14 cellular contexts compared by ENCODE assay signal in the genomic region with DNA sequence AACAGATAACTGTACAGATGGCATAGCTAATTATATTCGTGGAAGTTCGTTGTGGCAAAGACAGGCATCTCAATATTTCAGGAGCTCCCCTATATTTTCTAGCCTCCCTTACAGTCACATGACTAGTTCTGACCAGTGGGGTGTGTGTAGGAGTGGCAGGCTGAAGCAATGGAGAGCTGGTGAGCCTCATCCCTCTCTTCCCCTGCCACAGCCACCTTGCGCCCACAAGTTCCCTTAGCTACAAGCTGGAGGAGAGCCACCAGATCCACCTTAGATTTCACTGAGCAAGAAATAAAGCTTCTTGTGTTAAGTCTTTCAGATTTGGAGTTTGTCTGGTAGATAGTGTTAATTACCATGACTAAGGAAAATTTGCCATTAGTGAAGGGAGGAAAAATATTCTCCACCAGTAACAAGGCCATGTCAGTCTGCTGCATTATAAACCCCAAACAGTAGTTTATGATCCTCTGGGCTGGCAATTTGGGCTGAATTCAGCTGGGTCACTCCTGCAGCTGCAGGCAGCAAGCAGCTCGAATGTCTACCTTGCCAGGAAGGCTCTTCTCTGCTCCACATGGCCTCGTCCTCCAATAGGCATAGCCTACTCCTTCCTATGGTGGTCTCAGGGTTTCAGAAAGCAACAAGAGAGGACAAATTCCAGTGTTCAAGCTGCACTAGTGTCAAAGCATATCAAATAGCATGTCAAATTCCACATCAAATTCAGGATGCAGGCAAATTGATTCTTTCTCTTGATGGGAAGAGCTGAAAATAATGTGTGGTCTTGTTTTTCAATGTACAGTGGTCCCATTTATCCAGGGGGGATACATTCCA. TPM values are rescaled to one million over a fixed set of nuclear protein-coding genes. Genes with fewer than 3 reads are reported as not detected.
DNase-seq lines count a peak whose midpoint lies in the region; ATAC-seq and TF ChIP-seq lines count a peak whose summit lies in the region.
"Had no signal": no experiment of that assay in that cellular context is flagged by ENCODE, and none has a peak within 500 bp of the region (broad histone marks: within the 10 kb centered on the region; RNA-seq: fewer than 3 reads in every experiment).

No MANE protein-coding gene starts in this region.

- POLR2A ChIA-PET in activated CD8-positive, alpha-beta T cell treated with anti-CD3 and anti-CD28 coated beads for 36 hours (lab: Charles Lee): interaction anchor here (1.4 to 2.1 kb wide), 3 partner anchors 10 to 20 kb away, joined by 4 to 8 read pairs (median 4); partner anchors contain the start of gene TRIB3
- POLR2A ChIA-PET in activated CD8-positive, alpha-beta T cell treated with anti-CD3 and anti-CD28 coated beads, Interleukin-2, amount 10 ng/mL, durations not matched to agents 7 days and 5 days (lab: Charles Lee): interaction anchor here (0.8 to 1.2 kb wide), 2 partner anchors 18 to 135 kb away, joined by 3 to 5 read pairs; no protein-coding TSS in a partner anchor

- H3K27ac ChIP-seq in OCI-LY1 (ENCODE audit: low read depth, low read length, poor library complexity, severe bottlenecking) (peak overlapping the region; percentile 8), dorsolateral prefrontal cortex (peak overlapping the region in 40 of 59 donors; percentile 0 to 81 (median 45))
- H3K27ac ChIP-seq: sigmoid colon had no signal

- no peak overlapping the region for H3K4me3 Mint-ChIP-seq in activated CD8-positive, alpha-beta T cell treated with anti-CD3 and anti-CD28 coated beads for 36 hours
- no peak overlapping the region for H3K4me3 Mint-ChIP-seq in activated CD8-positive, alpha-beta T cell treated with anti-CD3 and anti-CD28 coated beads, Interleukin-2, amount 10 ng/mL, durations not matched to agents 7 days and 5 days
- H3K4me3 Mint-ChIP-seq: activated CD4-positive, alpha-beta T cell treated with anti-CD3 and anti-CD28 coated beads, Interleukin-2, amount 10 ng/mL, durations not matched to agents 24 days and 14 days; activated naive CD4-positive, alpha-beta T cell treated with anti-CD3 and anti-CD28 coated beads, Interleukin-2, amount 10 ng/mL, durations not matched to agents 7 days and 5 days; B cell; mesothelial cell of epicardium had no signal

- H3K4me1 ChIP-seq in OCI-LY1 (ENCODE audit: insufficient read depth, low read length, severe bottlenecking): peaks cover 20% of the 10 kb centered on the region
- H3K4me1 ChIP-seq: sigmoid colon had no signal

- H3K36me3 ChIP-seq in OCI-LY1 (ENCODE audit: insufficient read depth, low read length): peaks cover 24% of the 10 kb centered on the region

- peaks cover 22% of the 10 kb centered on the region for H3K4me1 Mint-ChIP-seq in activated CD8-positive, alpha-beta T cell treated with anti-CD3 and anti-CD28 coated beads for 36 hours (ENCODE audit: low read depth)
- H3K4me1 Mint-ChIP-seq in activated CD8-positive, alpha-beta T cell treated with anti-CD3 and anti-CD28 coated beads, Interleukin-2, amount 10 ng/mL, durations not matched to agents 7 days and 5 days (ENCODE audit: low read depth): peaks cover 24% of the 10 kb centered on the region

- no peak for TF ChIP-seq CTCF in activated CD8-positive, alpha-beta T cell treated with anti-CD3 and anti-CD28 coated beads for 36 hours (IDR thresholded peaks at IDR 0.05)
- no peak for TF ChIP-seq CTCF in OCI-LY1 (IDR thresholded peaks at IDR 0.05; ENCODE audit: low read length)
- TF ChIP-seq CTCF in dorsolateral prefrontal cortex (IDR thresholded peaks at IDR 0.05 in 54 of 56, conservative IDR thresholded peaks at IDR 0.05 in 2 of 56; ENCODE audit: low read depth in 1 of 56, partially characterized antibody in 56 of 56): no peak

- H3K9me3 Mint-ChIP-seq in activated CD8-positive, alpha-beta T cell treated with anti-CD3 and anti-CD28 coated beads for 36 hours: peaks cover 4% of the 10 kb centered on the region
- no peaks in the 10 kb centered on the region for H3K9me3 Mint-ChIP-seq in activated CD8-positive, alpha-beta T cell treated with anti-CD3 and anti-CD28 coated beads, Interleukin-2, amount 10 ng/mL, durations not matched to agents 7 days and 5 days (ENCODE audit: insufficient read depth)
- H3K9me3 Mint-ChIP-seq: activated CD4-positive, alpha-beta T cell treated with anti-CD3 and anti-CD28 coated beads, Interleukin-2, amount 10 ng/mL, durations not matched to agents 24 days and 14 days had no signal

- no peak overlapping the region for H2AFZ ChIP-seq in OCI-LY1 (ENCODE audit: low read length)

- no peak for DNase-seq in activated CD8-positive, alpha-beta T cell treated with anti-CD3 and anti-CD28 coated beads for 36 hours
- DNase-seq in activated CD8-positive, alpha-beta T cell treated with anti-CD3 and anti-CD28 coated beads, Interleukin-2, amount 10 ng/mL, durations not matched to agents 7 days and 5 days: no peak
- DNase-seq in dorsolateral prefrontal cortex (peak in 3 of 10 donors; percentile 35 to 55 (median 49)), superior temporal gyrus (ENCODE audit: extremely low spot score) (peak; percentile 56), EL (no peak)
- DNase-seq: activated CD4-positive, alpha-beta T cell treated with anti-CD3 and anti-CD28 coated beads, Interleukin-2, amount 10 ng/mL, durations not matched to agents 24 days and 14 days; activated naive CD4-positive, alpha-beta T cell treated with anti-CD3 and anti-CD28 coated beads, Interleukin-2, amount 10 ng/mL, durations not matched to agents 7 days and 5 days; NCI-H1436 treated with DMSO at 0.1 percent for 48 hours; sigmoid colon had no signal

- peak overlapping the region; percentile 43 for H3K27ac Mint-ChIP-seq in activated CD8-positive, alpha-beta T cell treated with anti-CD3 and anti-CD28 coated beads for 36 hours
- no peak overlapping the region for H3K27ac Mint-ChIP-seq in activated CD8-positive, alpha-beta T cell treated with anti-CD3 and anti-CD28 coated beads, Interleukin-2, amount 10 ng/mL, durations not matched to agents 7 days and 5 days
- H3K27ac Mint-ChIP-seq: activated CD4-positive, alpha-beta T cell treated with anti-CD3 and anti-CD28 coated beads, Interleukin-2, amount 10 ng/mL, durations not matched to agents 24 days and 14 days; activated naive CD4-positive, alpha-beta T cell treated with anti-CD3 and anti-CD28 coated beads, Interleukin-2, amount 10 ng/mL, durations not matched to agents 7 days and 5 days; B cell; mesothelial cell of epicardium had no signal

- H3K9ac ChIP-seq in OCI-LY1 (ENCODE audit: low read length): no peak overlapping the region; the same call in 1 of the 2 replicates

- H3K27me3 ChIP-seq in OCI-LY1 (ENCODE audit: insufficient read depth, low read length) (no peaks in the 10 kb centered on the region), dorsolateral prefrontal cortex (no peaks in the 10 kb centered on the region)
- H3K27me3 ChIP-seq: sigmoid colon had no signal

- H3K36me3 Mint-ChIP-seq in activated CD8-positive, alpha-beta T cell treated with anti-CD3 and anti-CD28 coated beads for 36 hours (ENCODE audit: low read depth): peaks cover 18% of the 10 kb centered on the region
- peaks cover 32% of the 10 kb centered on the region for H3K36me3 Mint-ChIP-seq in activated CD8-positive, alpha-beta T cell treated with anti-CD3 and anti-CD28 coated beads, Interleukin-2, amount 10 ng/mL, durations not matched to agents 7 days and 5 days (ENCODE audit: low read depth)

- H3K9me2 ChIP-seq in OCI-LY1 (ENCODE audit: low read depth, low read length): no peaks in the 10 kb centered on the region

- no peaks in the 10 kb centered on the region for H3K9me3 ChIP-seq in OCI-LY1 (ENCODE audit: low read length)
- H3K9me3 ChIP-seq: sigmoid colon had no signal

- intact Hi-C loops in activated CD8-positive, alpha-beta T cell treated with anti-CD3 and anti-CD28 coated beads for 36 hours (cut with micrococcal nuclease): no loop called here
- intact Hi-C loops in dorsolateral prefrontal cortex (cut with DNase I): no loop called here

- H3K27me3 Mint-ChIP-seq in activated CD8-positive, alpha-beta T cell treated with anti-CD3 and anti-CD28 coated beads for 36 hours: no peaks in the 10 kb centered on the region
- no peaks in the 10 kb centered on the region for H3K27me3 Mint-ChIP-seq in activated CD8-positive, alpha-beta T cell treated with anti-CD3 and anti-CD28 coated beads, Interleukin-2, amount 10 ng/mL, durations not matched to agents 7 days and 5 days (ENCODE audit: low read depth)
- H3K27me3 Mint-ChIP-seq: activated CD4-positive, alpha-beta T cell treated with anti-CD3 and anti-CD28 coated beads, Interleukin-2, amount 10 ng/mL, durations not matched to agents 24 days and 14 days; activated naive CD4-positive, alpha-beta T cell treated with anti-CD3 and anti-CD28 coated beads, Interleukin-2, amount 10 ng/mL, durations not matched to agents 7 days and 5 days; B cell had no signal

- ATAC-seq in activated CD8-positive, alpha-beta T cell treated with anti-CD3 and anti-CD28 coated beads for 36 hours: no peak
- no peak for ATAC-seq in activated CD8-positive, alpha-beta T cell treated with anti-CD3 and anti-CD28 coated beads, Interleukin-2, amount 10 ng/mL, durations not matched to agents 7 days and 5 days
- ATAC-seq in HG03139 (IDR thresholded peaks at IDR 0.05; ENCODE audit: unreplicated experiment) (no peak), GM21576 (IDR thresholded peaks at IDR 0.05; ENCODE audit: unreplicated experiment) (no peak)

- H3F3A ChIP-seq in OCI-LY1 (ENCODE audit: insufficient read depth, low read length): no peaks in the 10 kb centered on the region

- no peaks in the 10 kb centered on the region for H4K20me1 ChIP-seq in OCI-LY1 (ENCODE audit: insufficient read depth, low read length)

- H3K4me3 ChIP-seq in OCI-LY1 (ENCODE audit: low read depth, low read length, poor library complexity, severe bottlenecking) (no peak overlapping the region), dorsolateral prefrontal cortex (peak overlapping the region in 3 of 59 donors; percentile 1 to 13 (median 7))
- H3K4me3 ChIP-seq: sigmoid colon had no signal

- CTCF ChIA-PET in activated CD8-positive, alpha-beta T cell treated with anti-CD3 and anti-CD28 coated beads for 36 hours (lab: Charles Lee): interaction anchor here (0.7 to 2.4 kb wide), 6 partner anchors 10 to 247 kb away, joined by 3 to 6 read pairs (median 3); no protein-coding TSS in a partner anchor
- CTCF ChIA-PET in activated CD8-positive, alpha-beta T cell treated with anti-CD3 and anti-CD28 coated beads, Interleukin-2, amount 10 ng/mL, durations not matched to agents 7 days and 5 days (lab: Charles Lee): interaction anchor here (0.9 to 1.2 kb wide), 5 partner anchors 10 to 45 kb away, joined by 3 read pairs; no protein-coding TSS in a partner anchor

- H3K79me2 ChIP-seq in OCI-LY1 (ENCODE audit: insufficient read depth, low read length): no peaks in the 10 kb centered on the region

- H3K4me2 ChIP-seq in OCI-LY1 (ENCODE audit: low read length): no peak overlapping the region

RNA-seq across cellular contexts. Expression of gene RBCK1, which starts 7.4 kb away (rescaled TPM):
- total RNA-seq in activated CD8-positive, alpha-beta T cell treated with anti-CD3 and anti-CD28 coated beads for 36 hours: 100 to 1,000 TPM; 122 to 130 TPM
- 100 to 1,000 TPM; 135 to 149 TPM for total RNA-seq in activated CD8-positive, alpha-beta T cell treated with anti-CD3 and anti-CD28 coated beads, Interleukin-2, amount 10 ng/mL, durations not matched to agents 7 days and 5 days
- 10 to 100 TPM; 36.6 to 92.7 (median 62.0) TPM for total RNA-seq in dorsolateral prefrontal cortex

RNA-seq across cellular contexts. Expression of gene TRIB3, which starts 20.1 kb away (rescaled TPM):
- 10 to 100 TPM; 59.5 to 62.5 TPM for total RNA-seq in activated CD8-positive, alpha-beta T cell treated with anti-CD3 and anti-CD28 coated beads for 36 hours
- total RNA-seq in activated CD8-positive, alpha-beta T cell treated with anti-CD3 and anti-CD28 coated beads, Interleukin-2, amount 10 ng/mL, durations not matched to agents 7 days and 5 days: 10 to 100 TPM; 32.6 to 32.8 TPM
- 1 to 10 TPM in 119 of 120 experiments, under 1 TPM in 1; 0.77 to 7.6 (median 3.4) TPM for total RNA-seq in dorsolateral prefrontal cortex

RNA-seq across cellular contexts. Expression of gene NRSN2, which starts 53.8 kb away (rescaled TPM):
- 1 to 10 TPM; 8.0 to 8.7 TPM for total RNA-seq in activated CD8-positive, alpha-beta T cell treated with anti-CD3 and anti-CD28 coated beads for 36 hours
- total RNA-seq in activated CD8-positive, alpha-beta T cell treated with anti-CD3 and anti-CD28 coated beads, Interleukin-2, amount 10 ng/mL, durations not matched to agents 7 days and 5 days: 1 to 10 TPM; 1.4 to 2.4 TPM
- 100 to 1,000 TPM in 114 of 120 experiments, 10 to 100 TPM in 6; 80.4 to 268 (median 159) TPM for total RNA-seq in dorsolateral prefrontal cortex

Comparison
In these comparisons a context has a peak if more than half of its experiments do, and no peak if none do; other contexts are left out.
1. RNA of gene NRSN2, which starts 53.8 kb away (total RNA-seq): 80.4 to 268 TPM in dorsolateral prefrontal cortex; 8.0 to 8.7 TPM in activated CD8-positive, alpha-beta T cell treated with anti-CD3 and anti-CD28 coated beads for 36 hours and 1.4 to 2.4 TPM in activated CD8-positive, alpha-beta T cell treated with anti-CD3 and anti-CD28 coated beads, Interleukin-2, amount 10 ng/mL, durations not matched to agents 7 days and 5 days; every median in the first group is over 4 times any median in the second.